In the genomic region with DNA sequence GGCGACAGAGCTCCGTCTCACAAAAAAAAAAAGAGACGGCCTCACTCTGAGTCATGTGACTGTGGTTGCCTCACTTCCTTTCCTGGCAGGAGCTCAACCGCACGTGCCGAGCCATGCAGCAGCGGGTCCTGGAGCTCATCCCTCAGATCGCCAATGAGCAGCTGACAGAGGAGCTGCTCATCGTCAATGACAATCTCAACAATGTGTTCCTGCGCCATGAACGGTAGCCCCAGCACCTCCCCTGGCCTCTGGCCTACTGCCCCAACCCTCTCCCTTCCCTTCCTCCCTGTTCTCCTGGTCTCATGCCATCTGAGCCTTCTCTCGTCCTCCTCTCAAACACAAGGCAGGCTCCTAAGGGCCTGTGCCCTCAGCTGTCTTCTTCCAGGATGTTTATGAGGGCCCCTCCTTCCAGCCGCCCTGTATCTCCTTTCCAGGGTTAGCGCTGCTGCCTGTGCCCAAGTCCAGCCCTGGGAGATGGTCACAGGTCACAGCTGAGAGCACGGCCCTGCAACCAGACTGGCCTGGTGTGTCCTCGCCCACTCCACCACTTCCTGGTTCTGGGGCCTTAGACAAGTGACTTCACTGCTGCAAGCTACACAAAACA, we compare ENCODE assay signal across 8 cellular contexts. TPM values are rescaled to one million over a fixed set of nuclear protein-coding genes. Genes with fewer than 3 reads are reported as not detected.
DNase-seq lines count a peak whose midpoint lies in the region; ATAC-seq, FAIRE-seq and TF ChIP-seq lines count a peak whose summit lies in the region.

No MANE protein-coding gene starts in this region.

- H3K4me1 ChIP-seq in BE2C: peaks cover 14% of the 10 kb centered on the region
- peaks cover 30% of the 10 kb centered on the region for H3K4me1 ChIP-seq in OCI-LY3 (ENCODE audit: low read length)
- peaks cover 0 to 5% of the 10 kb centered on the region in 2 donors for H3K4me1 ChIP-seq in small intestine (ENCODE audit: control insufficient read depth in 2 of 2, insufficient read depth in 1 of 2, low read depth in 1 of 2, low read length in 1 of 2)

- H3K4me1 Mint-ChIP-seq in activated T-helper 1 cell treated with anti-CD3 and anti-CD28 coated beads, Interleukin-12 subunit alpha, Interleukin-12 subunit beta, Interleukin-2, Interleukin-4 antibody, amounts not matched to agents 30 ng/mL and 10 ng/mL and 1 ng/mL, durations not matched to agents 14 hours and 24 hours and 36 hours (ENCODE audit: low read depth): peaks cover 26% of the 10 kb centered on the region

- no peak overlapping the region for H3K9ac ChIP-seq in OCI-LY3 (ENCODE audit: low read length)

- no peaks in the 10 kb centered on the region for H3K79me2 ChIP-seq in OCI-LY3 (ENCODE audit: low read length)

- intact Hi-C loops in activated T-helper 1 cell treated with anti-CD3 and anti-CD28 coated beads, Interleukin-12 subunit alpha, Interleukin-12 subunit beta, Interleukin-2, Interleukin-4 antibody, amounts not matched to agents 30 ng/mL and 10 ng/mL and 1 ng/mL, durations not matched to agents 14 hours and 24 hours and 36 hours (cut with micrococcal nuclease): no loop called here
- intact Hi-C loops in cardiac septum (cut with DNase I): loop anchor here (10.0 kb wide), 1 partner anchor 54 kb away; a partner anchor contains a TSS

- FAIRE-seq in small intestine (lab: Jason Lieb, UNC): no peak
- FAIRE-seq in GM12892 (lab: Jason Lieb, UNC): no peak

- peak overlapping the region; percentile 73 for H3K4me3 Mint-ChIP-seq in activated T-helper 1 cell treated with anti-CD3 and anti-CD28 coated beads, Interleukin-12 subunit alpha, Interleukin-12 subunit beta, Interleukin-2, Interleukin-4 antibody, amounts not matched to agents 30 ng/mL and 10 ng/mL and 1 ng/mL, durations not matched to agents 14 hours and 24 hours and 36 hours

- no peak for TF ChIP-seq POLR2A in GM12892 (IDR thresholded peaks at IDR 0.05; ENCODE audit: low read depth, low read length)

- H3K4me2 ChIP-seq in OCI-LY3 (ENCODE audit: low read length): peak overlapping the region; percentile 38

- no peak overlapping the region for H2AFZ ChIP-seq in OCI-LY3 (ENCODE audit: low read depth, low read length)

- H3K4me3 ChIP-seq in BE2C (ENCODE audit: low read depth, low read length): no peak overlapping the region
- peak overlapping the region; percentile 21 for H3K4me3 ChIP-seq in OCI-LY3 (ENCODE audit: low read length)
- H3K4me3 ChIP-seq in small intestine (ENCODE audit: low read depth in 1 of 2, low read length in 2 of 2): no peak overlapping the region

- H3K36me3 Mint-ChIP-seq in activated T-helper 1 cell treated with anti-CD3 and anti-CD28 coated beads, Interleukin-12 subunit alpha, Interleukin-12 subunit beta, Interleukin-2, Interleukin-4 antibody, amounts not matched to agents 30 ng/mL and 10 ng/mL and 1 ng/mL, durations not matched to agents 14 hours and 24 hours and 36 hours (ENCODE audit: low read depth): peaks cover 38% of the 10 kb centered on the region

- H3K27me3 ChIP-seq in BE2C (no peaks in the 10 kb centered on the region), OCI-LY3 (ENCODE audit: low read depth, low read length) (no peaks in the 10 kb centered on the region), small intestine (ENCODE audit: control insufficient read depth in 2 of 2, insufficient read depth in 2 of 2, low read length in 2 of 2) (no peaks in the 10 kb centered on the region)

- H3K27ac ChIP-seq in OCI-LY3 (ENCODE audit: low read length): no peak overlapping the region
- peak overlapping the region; percentile 52 to 80 for H3K27ac ChIP-seq in small intestine (ENCODE audit: low read depth in 1 of 2, low read length in 1 of 2)

- H3K36me3 ChIP-seq in BE2C: peaks cover 37% of the 10 kb centered on the region
- H3K36me3 ChIP-seq in OCI-LY3 (replicated peaks; ENCODE audit: low read depth, low read length): peaks cover 23% of the 10 kb centered on the region
- H3K36me3 ChIP-seq in small intestine (ENCODE audit: control insufficient read depth in 2 of 2, insufficient read depth in 2 of 2, low read length in 2 of 2): peaks cover 8 to 28% of the 10 kb centered on the region in 2 donors

- DNase-seq in BE2C (peak; percentile 46), cardiac septum (ENCODE audit: low spot score) (peak; percentile 93), small intestine (peak; percentile 29), GM12892 (ENCODE audit: insufficient read length) (no peak)
- peak; percentile 50 for DNase-seq in activated T-helper 1 cell treated with anti-CD3 and anti-CD28 coated beads, Interleukin-12 subunit alpha, Interleukin-12 subunit beta, Interleukin-2, Interleukin-4 antibody, amounts not matched to agents 30 ng/mL and 10 ng/mL and 1 ng/mL, durations not matched to agents 14 hours and 24 hours and 36 hours (ENCODE audit: low spot score)

- H3K27ac Mint-ChIP-seq in activated T-helper 1 cell treated with anti-CD3 and anti-CD28 coated beads, Interleukin-12 subunit alpha, Interleukin-12 subunit beta, Interleukin-2, Interleukin-4 antibody, amounts not matched to agents 30 ng/mL and 10 ng/mL and 1 ng/mL, durations not matched to agents 14 hours and 24 hours and 36 hours: peak overlapping the region; percentile 64

- H3K27me3 Mint-ChIP-seq in activated T-helper 1 cell treated with anti-CD3 and anti-CD28 coated beads, Interleukin-12 subunit alpha, Interleukin-12 subunit beta, Interleukin-2, Interleukin-4 antibody, amounts not matched to agents 30 ng/mL and 10 ng/mL and 1 ng/mL, durations not matched to agents 14 hours and 24 hours and 36 hours (ENCODE audit: insufficient read depth): no peaks in the 10 kb centered on the region

- WGBS in small intestine, 3 donors: 46 to 75% (median 46%) methylated on average over 16 of the region's 16 CpGs

- ATAC-seq in HG03442 (IDR thresholded peaks at IDR 0.05; ENCODE audit: unreplicated experiment) (no peak), HG03469 (IDR thresholded peaks at IDR 0.05; ENCODE audit: unreplicated experiment) (no peak)

- H3K9me3 ChIP-seq in BE2C (no peaks in the 10 kb centered on the region), OCI-LY3 (ENCODE audit: insufficient read depth, low read length) (no peaks in the 10 kb centered on the region), small intestine (ENCODE audit: control insufficient read depth, low read depth) (no peaks in the 10 kb centered on the region)

- TF ChIP-seq CTCF in BE2C (IDR thresholded peaks at IDR 0.05; ENCODE audit: low read depth, low read length): no peak
- TF ChIP-seq CTCF in OCI-LY3 (IDR thresholded peaks at IDR 0.05; ENCODE audit: low read depth, low read length): no peak

- H4K20me1 ChIP-seq in OCI-LY3 (ENCODE audit: insufficient read depth, low read length): no peaks in the 10 kb centered on the region

- H3K9me3 Mint-ChIP-seq in activated T-helper 1 cell treated with anti-CD3 and anti-CD28 coated beads, Interleukin-12 subunit alpha, Interleukin-12 subunit beta, Interleukin-2, Interleukin-4 antibody, amounts not matched to agents 30 ng/mL and 10 ng/mL and 1 ng/mL, durations not matched to agents 14 hours and 24 hours and 36 hours: no peaks in the 10 kb centered on the region

RNA-seq across cellular contexts. Expression of a gene that starts 30.7 kb away (rescaled TPM):
- polyA plus RNA-seq in BE2C (2012; ENCODE audit: insufficient read depth, insufficient read length, low read depth): 64.4 TPM
- total RNA-seq in activated T-helper 1 cell treated with anti-CD3 and anti-CD28 coated beads, Interleukin-12 subunit alpha, Interleukin-12 subunit beta, Interleukin-2, Interleukin-4 antibody, amounts not matched to agents 30 ng/mL and 10 ng/mL and 1 ng/mL, durations not matched to agents 14 hours and 24 hours and 36 hours: 16.8 and 19.0 TPM in 2 replicates
- 37.5 TPM for total RNA-seq in cardiac septum
- 100 to 1,000 TPM in 2 of 3 donors, 10 to 100 TPM in 1; 46.6 to 112 (median 101) TPM for polyA plus RNA-seq in small intestine
- polyA plus RNA-seq in GM12892 (2012; ENCODE audit: missing spikeins): 11.3 TPM

RNA-seq across cellular contexts. Expression of a gene that starts 50.5 kb away (rescaled TPM):
- 9.9 TPM for polyA plus RNA-seq in BE2C (2012; ENCODE audit: insufficient read depth, insufficient read length, low read depth)
- total RNA-seq in activated T-helper 1 cell treated with anti-CD3 and anti-CD28 coated beads, Interleukin-12 subunit alpha, Interleukin-12 subunit beta, Interleukin-2, Interleukin-4 antibody, amounts not matched to agents 30 ng/mL and 10 ng/mL and 1 ng/mL, durations not matched to agents 14 hours and 24 hours and 36 hours: 1.6 and 2.0 TPM in 2 replicates
- 17.3 TPM for total RNA-seq in cardiac septum
- polyA plus RNA-seq in small intestine: 100 to 1,000 TPM in 1 of 3 donors, 10 to 100 TPM in 2; 22.3 to 119 (median 91.0) TPM
- polyA plus RNA-seq in GM12892 (2012; ENCODE audit: missing spikeins): 9.7 TPM
